ENCODE assay signal across 8 cellular contexts in genomic region chr12:131896080-131896810, GRCh38. TPM values are rescaled to one million over a fixed set of nuclear protein-coding genes. Genes with fewer than 3 reads are reported as not detected.
DNase-seq lines count a peak whose midpoint lies in the region; ATAC-seq lines count a peak whose summit lies in the region.

No MANE protein-coding gene starts in this region.

- ATAC-seq in GM18858 (IDR thresholded peaks at IDR 0.05; ENCODE audit: unreplicated experiment) (peak; percentile 57), HG03097 (IDR thresholded peaks at IDR 0.05; ENCODE audit: low FRiP score, unreplicated experiment) (peak; percentile 44)

- peaks cover 19% of the 10 kb centered on the region for H3K4me1 ChIP-seq in effector memory CD4-positive, alpha-beta T cell (ENCODE audit: control insufficient read depth, insufficient read depth, low read length, poor library complexity, severe bottlenecking)

- H3K9me3 ChIP-seq in effector memory CD4-positive, alpha-beta T cell (ENCODE audit: control insufficient read depth, low read length) = no peaks in the 10 kb centered on the region

- H3K27me3 ChIP-seq in effector memory CD4-positive, alpha-beta T cell (replicated peaks; ENCODE audit: control insufficient read depth, insufficient read depth, low read length, poor library complexity, severe bottlenecking) = no peaks in the 10 kb centered on the region

- H3K27ac ChIP-seq in effector memory CD4-positive, alpha-beta T cell (ENCODE audit: insufficient read depth, low read length, poor library complexity, severe bottlenecking) = peak overlapping the region; percentile 63

- DNase-seq in A172 (ENCODE audit: low spot score) (peak; percentile 82), NCI-H526 (lab: John Stamatoyannopoulos, UW) (peak; percentile 64 to 91), medulla oblongata (ENCODE audit: extremely low spot score) (peak; percentile 90)
- peak; percentile 89 for DNase-seq in activated CD8-positive, alpha-beta memory T cell treated with anti-CD3 and anti-CD28 coated beads for 24 hours
- peak; percentile 36 to 61 (median 47) for DNase-seq in effector memory CD4-positive, alpha-beta T cell
- DNase-seq in stimulated activated CD4-positive, alpha-beta T cell treated with anti-CD3 and anti-CD28 coated beads, TNF-alpha, amount 100 ng/mL, for 24 hours (ENCODE audit: low read depth in 3 of 3) = peak; percentile 29 to 68 (median 50)

- H3K4me3 ChIP-seq in effector memory CD4-positive, alpha-beta T cell (ENCODE audit: insufficient read depth, low read depth, low read length, poor library complexity, severe bottlenecking) = peak overlapping the region; percentile 75

- H3K36me3 ChIP-seq in effector memory CD4-positive, alpha-beta T cell (ENCODE audit: control insufficient read depth, insufficient read depth, low read length) = no peaks in the 10 kb centered on the region

RNA-seq across cellular contexts. Expression of gene ULK1, which starts 1.8 kb away (rescaled TPM):
- total RNA-seq in A172 (2014; rRNA removed; shearing (Covaris generic)) = 6.9 and 8.0 TPM in 2 replicates

RNA-seq across cellular contexts. Expression of gene PUS1, which starts 32.8 kb away (rescaled TPM):
- 13.6 and 17.5 TPM in 2 replicates for total RNA-seq in A172 (2014; rRNA removed; shearing (Covaris generic))

RNA-seq across cellular contexts. Expression of gene EP400, which starts 53.5 kb away (rescaled TPM):
- 6.6 and 6.8 TPM in 2 replicates for total RNA-seq in A172 (2014; rRNA removed; shearing (Covaris generic))

Comparison
In these comparisons a context has a peak if more than half of its experiments do, and no peak if none do; other contexts are left out.
1. Peak in every context shown above with its lines: DNase-seq, ATAC-seq, H3K4me3 ChIP-seq and H3K27ac ChIP-seq.